ENCODE assay signal across 8 cellular contexts in the genomic region with DNA sequence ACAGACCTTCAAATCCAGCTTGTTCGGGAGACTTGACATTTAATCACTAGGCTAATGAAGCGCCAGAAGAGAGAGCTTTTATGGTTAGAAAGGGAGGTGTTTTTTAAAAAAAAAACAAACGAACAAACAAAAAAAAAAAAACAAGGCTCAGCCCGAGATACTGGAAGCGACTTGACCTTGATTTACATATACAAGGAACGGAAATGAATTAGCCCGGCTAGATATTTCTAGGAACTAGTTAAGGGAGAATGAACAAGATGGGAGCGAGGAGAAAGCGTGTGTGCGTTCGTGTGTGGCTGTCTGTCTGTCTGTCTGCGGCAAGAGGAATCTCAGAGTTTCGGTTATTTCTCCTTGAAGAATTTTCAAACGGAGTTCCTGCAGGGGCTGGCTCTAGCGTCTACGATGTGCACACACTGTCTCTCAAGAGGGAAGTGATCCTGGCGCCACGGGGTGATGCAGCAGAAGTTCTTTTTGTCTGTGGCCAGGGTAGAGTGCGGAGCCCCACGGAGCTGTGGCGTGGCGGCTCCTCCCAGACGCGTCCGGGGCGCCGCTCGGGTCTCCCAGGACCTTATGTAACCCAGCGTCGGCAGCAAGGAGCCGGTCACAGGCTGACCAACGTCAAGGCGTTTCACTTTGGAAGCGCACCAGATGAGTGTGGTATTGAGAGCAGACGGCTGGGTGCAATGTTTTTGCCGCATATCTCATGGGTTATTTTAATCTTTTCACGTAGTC. TPM values are rescaled to one million over a fixed set of nuclear protein-coding genes. Genes with fewer than 3 reads are reported as not detected.
A peak's percentile ranks its signal among the peaks of the same experiment; 100 is the strongest.
DNase-seq lines count a peak whose midpoint lies in the region; ATAC-seq and TF ChIP-seq lines count a peak whose summit lies in the region.

No MANE protein-coding gene starts in this region.

- TF ChIP-seq CTCF in RWPE2 (IDR thresholded peaks at IDR 0.05; ENCODE audit: poor library complexity, severe bottlenecking) (no peak), ascending aorta (IDR thresholded peaks at IDR 0.05) (no peak), right atrium auricular region (IDR thresholded peaks at IDR 0.05) (no peak)

- no peaks in the 10 kb centered on the region for H3K79me1 ChIP-seq in trophoblast cell (ENCODE audit: low read length)

- DNase-seq in D341Med (ENCODE audit: low spot score): peak; percentile 32
- peak; percentile 54 for DNase-seq in HS-5 (ENCODE audit: low read depth)
- DNase-seq in RWPE2 (ENCODE audit: low spot score): peak; percentile 65
- peak; percentile 62 to 91 for DNase-seq in ascending aorta (ENCODE audit: low spot score in 2 of 2)
- peak; percentile 94 for DNase-seq in right atrium auricular region (ENCODE audit: low spot score)
- DNase-seq in trophoblast cell: peak; percentile 59 to 62
- no peak for DNase-seq in NCI-H2107 treated with DMSO at 0.1 percent for 48 hours (lab: John Stamatoyannopoulos, UW; ENCODE audit: unreplicated experiment)

- peak overlapping the region; percentile 56 for H4K8ac ChIP-seq in trophoblast cell (ENCODE audit: low read depth, low read length)

- H2BK5ac ChIP-seq in trophoblast cell (ENCODE audit: low read depth, low read length, poor library complexity): no peak overlapping the region

- H3K36me3 ChIP-seq in RWPE2 (ENCODE audit: low read depth): no peaks in the 10 kb centered on the region
- no peaks in the 10 kb centered on the region for H3K36me3 ChIP-seq in ascending aorta
- no peaks in the 10 kb centered on the region for H3K36me3 ChIP-seq in right atrium auricular region
- no peaks in the 10 kb centered on the region for H3K36me3 ChIP-seq in trophoblast cell (ENCODE audit: control insufficient read depth in 1 of 2, insufficient read depth in 2 of 2, low read length in 2 of 2)

- H2BK120ac ChIP-seq in trophoblast cell (ENCODE audit: insufficient read depth, low read length, poor library complexity): peak overlapping the region; percentile 62

- H3K4ac ChIP-seq in trophoblast cell (ENCODE audit: low read depth, low read length): no peak overlapping the region

- no peak overlapping the region for H3K18ac ChIP-seq in trophoblast cell (ENCODE audit: low read length)

- peaks cover 3% of the 10 kb centered on the region for H3K4me1 ChIP-seq in RWPE2 (ENCODE audit: insufficient read depth, poor library complexity, severe bottlenecking)
- H3K4me1 ChIP-seq in ascending aorta: peaks cover 0 to 4% of the 10 kb centered on the region in 2 donors
- peaks cover 0 to 4% of the 10 kb centered on the region in 2 donors for H3K4me1 ChIP-seq in right atrium auricular region
- H3K4me1 ChIP-seq in trophoblast cell (ENCODE audit: control insufficient read depth in 1 of 2, insufficient read depth in 2 of 2, low read length in 2 of 2): no peaks in the 10 kb centered on the region

- H3K4me3 ChIP-seq in RWPE2 (ENCODE audit: severe bottlenecking) (peak overlapping the region; percentile 35), ascending aorta (peak overlapping the region; percentile 60 to 68), right atrium auricular region (peak overlapping the region; percentile 51 to 60), trophoblast cell (ENCODE audit: low read depth, low read length) (peak overlapping the region; percentile 67)

- no peak overlapping the region for H2AK5ac ChIP-seq in trophoblast cell (ENCODE audit: low read length)

- H3K9ac ChIP-seq in trophoblast cell (ENCODE audit: low read length): no peak overlapping the region

- ATAC-seq in GM21360 (IDR thresholded peaks at IDR 0.05; ENCODE audit: unreplicated experiment) (peak; percentile 83), RWPE2 (ENCODE audit: low read depth) (peak; percentile 90)

- H2BK12ac ChIP-seq in trophoblast cell (ENCODE audit: low read length): no peak overlapping the region

- H3K27me3 ChIP-seq in RWPE2 (ENCODE audit: insufficient read depth, poor library complexity, severe bottlenecking) (no peaks in the 10 kb centered on the region), ascending aorta (no peaks in the 10 kb centered on the region), right atrium auricular region (no peaks in the 10 kb centered on the region), trophoblast cell (ENCODE audit: insufficient read depth, low read length) (no peaks in the 10 kb centered on the region)

- H4K12ac ChIP-seq in trophoblast cell (ENCODE audit: low read depth, low read length): peak overlapping the region; percentile 81

- WGBS in trophoblast cell (ENCODE audit: extremely low coverage, insufficient coverage, insufficient read length): no CpG with 5 or more reads among the region's 37 CpGs

- H4K91ac ChIP-seq in trophoblast cell (ENCODE audit: low read depth, low read length): no peak overlapping the region

- H3K14ac ChIP-seq in trophoblast cell (ENCODE audit: low read length): no peak overlapping the region

- no peak overlapping the region for H3K23ac ChIP-seq in trophoblast cell (ENCODE audit: low read length)

- H3K4me2 ChIP-seq in trophoblast cell (ENCODE audit: low read length): peak overlapping the region; percentile 89

- H3K27ac ChIP-seq in RWPE2 (ENCODE audit: poor library complexity, severe bottlenecking): peak overlapping the region; percentile 51
- H3K27ac ChIP-seq in ascending aorta: peak overlapping the region; percentile 56 to 62
- H3K27ac ChIP-seq in right atrium auricular region: peak overlapping the region; percentile 78 to 82
- H3K27ac ChIP-seq in trophoblast cell (ENCODE audit: low read depth, low read length): no peak overlapping the region

- H3K79me2 ChIP-seq in trophoblast cell (ENCODE audit: control insufficient read depth, insufficient read depth, low read length, poor library complexity): no peaks in the 10 kb centered on the region

- intact Hi-C loops in ascending aorta (cut with DNase I): loop anchor here (1.0 to 5.0 kb wide), 3 partner anchors 19 to 151 kb away; partner anchors contain the start of genes CRADD and SOCS2

- peak overlapping the region; percentile 78 for H2AFZ ChIP-seq in trophoblast cell (ENCODE audit: insufficient read depth, low read length, poor library complexity)

- no peaks in the 10 kb centered on the region for H3K9me3 ChIP-seq in RWPE2 (ENCODE audit: severe bottlenecking)
- H3K9me3 ChIP-seq in ascending aorta: no peaks in the 10 kb centered on the region
- H3K9me3 ChIP-seq in right atrium auricular region: no peaks in the 10 kb centered on the region
- no peaks in the 10 kb centered on the region for H3K9me3 ChIP-seq in trophoblast cell (ENCODE audit: insufficient read depth, low read depth, low read length)

RNA-seq across cellular contexts. Expression of gene SOCS2, which starts 18.8 kb away (rescaled TPM):
- total RNA-seq in ascending aorta (95.8 TPM), right atrium auricular region (10 to 100 TPM; 21.4 to 25.5 TPM)
- 13.0 and 14.5 TPM in 2 replicates for polyA plus RNA-seq in trophoblast cell (2013)
